In genomic region chrX:109880629-109881028, GRCh38 we compare ENCODE assay signal across 10 cellular contexts.
A peak's percentile ranks its signal among the peaks of the same experiment; 100 is the strongest.
DNase-seq lines count a peak whose midpoint lies in the region; ATAC-seq lines count a peak whose summit lies in the region.
"Had no signal": no experiment of that assay in that cellular context is flagged by ENCODE, and none has a peak within 500 bp of the region (broad histone marks: within the 10 kb centered on the region; RNA-seq: fewer than 3 reads in every experiment).

No MANE protein-coding gene starts in this region.

- H3K27ac Mint-ChIP-seq in naive B cell: peak overlapping the region in 2 of 6 donors; percentile 4 to 8

- ATAC-seq in GM18907 (IDR thresholded peaks at IDR 0.05; ENCODE audit: unreplicated experiment) (peak; percentile 84), HG02571 (IDR thresholded peaks at IDR 0.05; ENCODE audit: unreplicated experiment) (peak; percentile 92), HG03521 (IDR thresholded peaks at IDR 0.05; ENCODE audit: unreplicated experiment) (peak; percentile 91), naive B cell (ENCODE audit: low read depth in 2 of 2) (peak; percentile 56 to 77), left colon (no peak)

- H3K36me3 Mint-ChIP-seq in naive B cell: no peaks in the 10 kb centered on the region

- intact Hi-C loops in left colon (cut with DNase I, micrococcal nuclease): no loop called here

- no peaks in the 10 kb centered on the region for H3K27me3 Mint-ChIP-seq in naive B cell

- DNase-seq in naive B cell: no peak
- no peak for DNase-seq in hippocampal formation (lab: John Stamatoyannopoulos, UW)
- DNase-seq in left colon: no peak
- no peak for DNase-seq in NCI-H187 (lab: John Stamatoyannopoulos, UW)
- no peak for DNase-seq in NCI-H2107 treated with DMSO at 0.1 percent for 48 hours (lab: John Stamatoyannopoulos, UW; ENCODE audit: unreplicated experiment)
- DNase-seq: EL, NCI-H526 had no signal

- H3K9me3 Mint-ChIP-seq in naive B cell: no peaks in the 10 kb centered on the region

- H3K4me3 Mint-ChIP-seq in naive B cell: no peak overlapping the region

- peaks cover 0 to 8% (median 5%) of the 10 kb centered on the region in 3 donors for H3K4me1 Mint-ChIP-seq in naive B cell
